29 cellular contexts compared by ENCODE assay signal in genomic region chr16:12182202-12182601, GRCh38.
"Had no signal": no experiment of that assay in that cellular context is flagged by ENCODE, and none has a peak within 500 bp of the region (broad histone marks: within the 10 kb centered on the region; RNA-seq: fewer than 3 reads in every experiment).

No MANE protein-coding gene starts in this region.

- H3K9me3 ChIP-seq: esophagus squamous epithelium, gastrocnemius medialis, pancreas, right lobe of liver, tibial nerve had no signal

- H3K4me3 Mint-ChIP-seq: activated B cell treated with CpG ODN at 0.5 μM for 24 hours; activated CD4-positive, alpha-beta T cell treated with anti-CD3 and anti-CD28 coated beads for 36 hours; activated naive CD8-positive, alpha-beta T cell treated with anti-CD3 and anti-CD28 coated beads for 36 hours; activated T-cell treated with anti-CD3 and anti-CD28 coated beads, Interleukin-2, amount 50 U/mL, for 4 hours; central memory CD8-positive, alpha-beta T cell; effector memory CD8-positive, alpha-beta T cell; natural killer cell; stimulated activated effector memory CD8-positive, alpha-beta T cell treated with anti-CD3 and anti-CD28 coated beads, Interleukin-12 subunit alpha, Interleukin-12 subunit beta, amount 100 ng/mL, for 72 hours; stimulated activated naive CD8-positive, alpha-beta T cell treated with anti-CD3 and anti-CD28 coated beads, Interleukin-15, amount 100 ng/mL, for 72 hours had no signal

- H3K36me3 ChIP-seq: esophagus squamous epithelium, gastrocnemius medialis, pancreas, right lobe of liver, tibial nerve had no signal

- H3K27me3 Mint-ChIP-seq: activated B cell treated with CpG ODN at 0.5 μM for 24 hours; activated CD4-positive, alpha-beta T cell treated with anti-CD3 and anti-CD28 coated beads for 36 hours; activated naive CD8-positive, alpha-beta T cell treated with anti-CD3 and anti-CD28 coated beads for 36 hours; central memory CD8-positive, alpha-beta T cell; effector memory CD8-positive, alpha-beta T cell; stimulated activated naive CD8-positive, alpha-beta T cell treated with anti-CD3 and anti-CD28 coated beads, Interleukin-15, amount 100 ng/mL, for 72 hours had no signal

- H3K36me3 Mint-ChIP-seq: natural killer cell; stimulated activated effector memory CD8-positive, alpha-beta T cell treated with anti-CD3 and anti-CD28 coated beads, Interleukin-12 subunit alpha, Interleukin-12 subunit beta, amount 100 ng/mL, for 72 hours had no signal

- DNase-seq: activated B cell treated with CpG ODN at 0.5 μM for 24 hours; activated CD4-positive, alpha-beta T cell treated with anti-CD3 and anti-CD28 coated beads for 36 hours; activated CD4-positive, alpha-beta T cell treated with anti-CD3 and anti-CD28 coated beads, Interleukin-2, amount 50 U/mL, for 4 hours; activated CD8-positive, alpha-beta memory T cell treated with anti-CD3 and anti-CD28 coated beads for 24 hours; activated CD8-positive, alpha-beta memory T cell treated with anti-CD3 and anti-CD28 coated beads, Interleukin-2, amount 50 U/mL, for 4 hours; activated naive CD4-positive, alpha-beta T cell; activated naive CD8-positive, alpha-beta T cell treated with anti-CD3 and anti-CD28 coated beads for 36 hours; activated T-cell treated with anti-CD3 and anti-CD28 coated beads, Interleukin-2, amount 50 U/mL, for 4 hours; effector memory CD8-positive, alpha-beta T cell; esophagus squamous epithelium; gastrocnemius medialis; head of caudate nucleus; left ventricle myocardium superior; mammary epithelial cell; midbrain; natural killer cell; pancreas; right lobe of liver; stimulated activated CD4-positive, alpha-beta T cell treated with anti-CD3 and anti-CD28 coated beads, Interleukin-2, amount 100 ng/mL, for 24 hours; stimulated activated naive CD8-positive, alpha-beta T cell treated with anti-CD3 and anti-CD28 coated beads, Interleukin-15, amount 100 ng/mL, for 72 hours; T-helper 9 cell had no signal

- H3K27ac ChIP-seq: gastrocnemius medialis, pancreas, right lobe of liver, skin epidermis, tibial nerve had no signal

- H3K4me3 ChIP-seq: esophagus squamous epithelium, gastrocnemius medialis, pancreas, right lobe of liver, skin epidermis, tibial nerve had no signal

- FAIRE-seq: astrocyte, colon, islet of Langerhans, pancreas had no signal

- ATAC-seq: activated CD4-positive, alpha-beta T cell treated with anti-CD3 and anti-CD28 coated beads for 36 hours; activated T-cell treated with anti-CD3 and anti-CD28 coated beads, Interleukin-2, amount 50 U/mL, for 4 hours; effector memory CD8-positive, alpha-beta T cell; gastrocnemius medialis; left ventricle myocardium superior; natural killer cell; pancreas; right lobe of liver; stimulated activated effector memory CD8-positive, alpha-beta T cell treated with anti-CD3 and anti-CD28 coated beads, Interleukin-12 subunit alpha, Interleukin-12 subunit beta, amount 100 ng/mL, for 72 hours; stimulated activated naive CD8-positive, alpha-beta T cell treated with anti-CD3 and anti-CD28 coated beads, Interleukin-15, amount 100 ng/mL, for 72 hours had no signal

- H3K27ac Mint-ChIP-seq: activated B cell treated with CpG ODN at 0.5 μM for 24 hours; activated CD4-positive, alpha-beta T cell treated with anti-CD3 and anti-CD28 coated beads for 36 hours; activated naive CD8-positive, alpha-beta T cell treated with anti-CD3 and anti-CD28 coated beads for 36 hours; activated T-helper 2 cell treated with anti-CD3 and anti-CD28 coated beads, Interferon-gamma antibody, Interleukin-2, Interleukin-4, amounts not matched to agents 10 μg/mL and 5 μg/mL and 100 μg/mL, durations not matched to agents 14 hours and 24 hours and 36 hours; effector memory CD8-positive, alpha-beta T cell; natural killer cell; stimulated activated effector memory CD8-positive, alpha-beta T cell treated with anti-CD3 and anti-CD28 coated beads, Interleukin-12 subunit alpha, Interleukin-12 subunit beta, amount 100 ng/mL, for 72 hours; stimulated activated naive CD8-positive, alpha-beta T cell treated with anti-CD3 and anti-CD28 coated beads, Interleukin-15, amount 100 ng/mL, for 72 hours had no signal

- H3K27me3 ChIP-seq: esophagus squamous epithelium, gastrocnemius medialis, pancreas, right lobe of liver, tibial nerve had no signal

- H3K4me1 Mint-ChIP-seq: activated B cell treated with CpG ODN at 0.5 μM for 24 hours; stimulated activated effector memory CD8-positive, alpha-beta T cell treated with anti-CD3 and anti-CD28 coated beads, Interleukin-12 subunit alpha, Interleukin-12 subunit beta, amount 100 ng/mL, for 72 hours had no signal

- H3K9me3 Mint-ChIP-seq: activated B cell treated with CpG ODN at 0.5 μM for 24 hours; activated naive CD8-positive, alpha-beta T cell treated with anti-CD3 and anti-CD28 coated beads for 36 hours; activated T-cell treated with anti-CD3 and anti-CD28 coated beads, Interleukin-2, amount 50 U/mL, for 4 hours; activated T-helper 2 cell treated with anti-CD3 and anti-CD28 coated beads, Interferon-gamma antibody, Interleukin-2, Interleukin-4, amounts not matched to agents 10 μg/mL and 5 μg/mL and 100 μg/mL, durations not matched to agents 14 hours and 24 hours and 36 hours; central memory CD8-positive, alpha-beta T cell; effector memory CD8-positive, alpha-beta T cell; natural killer cell; stimulated activated effector memory CD8-positive, alpha-beta T cell treated with anti-CD3 and anti-CD28 coated beads, Interleukin-12 subunit alpha, Interleukin-12 subunit beta, amount 100 ng/mL, for 72 hours; stimulated activated naive CD8-positive, alpha-beta T cell treated with anti-CD3 and anti-CD28 coated beads, Interleukin-15, amount 100 ng/mL, for 72 hours had no signal

- H3K4me1 ChIP-seq: tibial nerve had no signal
